1 cellular context compared by ENCODE assay signal in the genomic region with DNA sequence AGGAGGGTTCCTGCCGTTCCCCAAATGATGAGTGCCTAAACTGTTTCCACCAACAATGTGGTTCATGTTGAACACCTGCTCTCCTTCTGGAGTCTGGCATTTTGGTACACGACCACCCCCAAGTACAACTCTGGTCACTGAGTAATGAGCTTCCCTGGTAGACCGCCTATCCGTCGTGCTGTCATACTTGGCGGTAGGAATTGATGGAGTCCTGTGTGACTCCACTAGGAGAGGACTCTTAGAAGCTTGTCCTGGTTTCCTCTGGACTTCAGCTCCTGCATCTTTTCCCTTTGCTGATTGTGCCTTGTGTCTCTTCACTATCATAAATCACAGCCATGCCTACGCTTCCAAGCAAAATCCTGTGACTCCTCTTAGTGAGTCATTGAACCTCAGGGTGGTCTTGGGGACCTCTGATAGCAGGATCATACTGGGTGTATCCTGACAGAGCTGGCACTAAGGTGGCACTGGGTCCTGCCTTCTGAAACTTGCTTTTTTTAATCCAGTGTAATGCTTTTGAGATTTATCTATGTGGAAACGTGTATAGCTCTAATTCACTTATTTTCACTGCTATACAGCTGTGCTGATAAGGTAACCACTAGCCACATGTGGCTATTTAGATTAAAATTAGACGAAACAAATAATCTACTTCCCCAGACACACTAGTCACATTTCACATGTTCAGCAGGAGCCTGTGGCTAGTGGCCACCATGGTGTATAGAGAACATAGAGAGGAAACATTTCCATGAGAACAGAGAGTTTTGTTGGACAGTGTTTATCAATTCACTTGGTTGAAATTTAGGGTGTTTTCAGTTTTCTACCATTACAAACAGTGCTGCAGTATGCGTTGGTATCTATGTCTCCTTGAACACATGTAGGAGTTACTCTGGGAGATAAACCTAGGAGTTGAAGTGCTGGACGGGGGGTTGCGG.
A peak's percentile ranks its signal among the peaks of the same experiment; 100 is the strongest.
TF ChIP-seq lines count a peak whose summit lies in the region.

No MANE protein-coding gene starts in this region.

TF ChIP-seq in K562, 482 proteins besides CTCF, POLR2A, EP300 and RAD21 (continued from another document and continues in another):
- TF ChIP-seq, protein P1, sequence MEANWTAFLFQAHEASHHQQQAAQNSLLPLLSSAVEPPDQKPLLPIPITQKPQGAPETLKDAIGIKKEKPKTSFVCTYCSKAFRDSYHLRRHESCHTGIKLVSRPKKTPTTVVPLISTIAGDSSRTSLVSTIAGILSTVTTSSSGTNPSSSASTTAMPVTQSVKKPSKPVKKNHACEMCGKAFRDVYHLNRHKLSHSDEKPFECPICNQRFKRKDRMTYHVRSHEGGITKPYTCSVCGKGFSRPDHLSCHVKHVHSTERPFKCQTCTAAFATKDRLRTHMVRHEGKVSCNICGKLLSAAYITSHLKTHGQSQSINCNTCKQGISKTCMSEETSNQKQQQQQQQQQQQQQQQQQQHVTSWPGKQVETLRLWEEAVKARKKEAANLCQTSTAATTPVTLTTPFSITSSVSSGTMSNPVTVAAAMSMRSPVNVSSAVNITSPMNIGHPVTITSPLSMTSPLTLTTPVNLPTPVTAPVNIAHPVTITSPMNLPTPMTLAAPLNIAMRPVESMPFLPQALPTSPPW (CRISPR knock-in tag; IDR thresholded peaks at IDR 0.05) = peak; percentile 57
- TF ChIP-seq, protein P2, sequence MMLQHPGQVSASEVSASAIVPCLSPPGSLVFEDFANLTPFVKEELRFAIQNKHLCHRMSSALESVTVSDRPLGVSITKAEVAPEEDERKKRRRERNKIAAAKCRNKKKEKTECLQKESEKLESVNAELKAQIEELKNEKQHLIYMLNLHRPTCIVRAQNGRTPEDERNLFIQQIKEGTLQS (IDR thresholded peaks at IDR 0.05) = peak; percentile 80
- TF ChIP-seq, protein P2 (CRISPR knock-in tag; conservative IDR thresholded peaks at IDR 0.05) = no peak
- no peak for TF ChIP-seq RBM22 (IDR thresholded peaks at IDR 0.05; ENCODE audit: low read depth, low read length, poor library complexity, severe bottlenecking)
- no peak for TF ChIP-seq ZNF174 (CRISPR knock-in tag; IDR thresholded peaks at IDR 0.05)
- no peak for TF ChIP-seq PYGO2 (tag; IDR thresholded peaks at IDR 0.05)
- no peak for TF ChIP-seq TAF9B (IDR thresholded peaks at IDR 0.05; ENCODE audit: partially characterized antibody)
- TF ChIP-seq CCAR2 (IDR thresholded peaks at IDR 0.05; ENCODE audit: low read depth, low read length) = no peak
- no peak for TF ChIP-seq TGIF2 (CRISPR knock-in tag; IDR thresholded peaks at IDR 0.05)
- no peak for TF ChIP-seq ILF3 (IDR thresholded peaks at IDR 0.05; ENCODE audit: borderline replicate concordance)
- no peak for TF ChIP-seq CSDE1 (IDR thresholded peaks at IDR 0.05)
- no peak; the same call in 1 of the 2 replicates for TF ChIP-seq MECOM (CRISPR knock-in tag; IDR thresholded peaks at IDR 0.05)
- no peak for TF ChIP-seq PHB (CRISPR knock-in tag; IDR thresholded peaks at IDR 0.05)
- TF ChIP-seq, protein P3, sequence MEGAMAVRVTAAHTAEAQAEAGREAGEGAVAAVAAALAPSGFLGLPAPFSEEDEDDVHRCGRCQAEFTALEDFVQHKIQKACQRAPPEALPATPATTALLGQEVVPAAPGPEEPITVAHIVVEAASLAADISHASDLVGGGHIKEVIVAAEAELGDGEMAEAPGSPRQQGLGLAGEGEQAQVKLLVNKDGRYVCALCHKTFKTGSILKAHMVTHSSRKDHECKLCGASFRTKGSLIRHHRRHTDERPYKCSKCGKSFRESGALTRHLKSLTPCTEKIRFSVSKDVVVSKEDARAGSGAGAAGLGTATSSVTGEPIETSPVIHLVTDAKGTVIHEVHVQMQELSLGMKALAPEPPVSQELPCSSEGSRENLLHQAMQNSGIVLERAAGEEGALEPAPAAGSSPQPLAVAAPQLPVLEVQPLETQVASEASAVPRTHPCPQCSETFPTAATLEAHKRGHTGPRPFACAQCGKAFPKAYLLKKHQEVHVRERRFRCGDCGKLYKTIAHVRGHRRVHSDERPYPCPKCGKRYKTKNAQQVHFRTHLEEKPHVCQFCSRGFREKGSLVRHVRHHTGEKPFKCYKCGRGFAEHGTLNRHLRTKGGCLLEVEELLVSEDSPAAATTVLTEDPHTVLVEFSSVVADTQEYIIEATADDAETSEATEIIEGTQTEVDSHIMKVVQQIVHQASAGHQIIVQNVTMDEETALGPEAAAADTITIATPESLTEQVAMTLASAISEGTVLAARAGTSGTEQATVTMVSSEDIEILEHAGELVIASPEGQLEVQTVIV (CRISPR knock-in tag; IDR thresholded peaks at IDR 0.05; ENCODE audit: borderline replicate concordance) = no peak
- TF ChIP-seq L3MBTL2 (IDR thresholded peaks at IDR 0.05) = peak; percentile 42; the same call in 1 of the 2 replicates
- TF ChIP-seq, protein P4, sequence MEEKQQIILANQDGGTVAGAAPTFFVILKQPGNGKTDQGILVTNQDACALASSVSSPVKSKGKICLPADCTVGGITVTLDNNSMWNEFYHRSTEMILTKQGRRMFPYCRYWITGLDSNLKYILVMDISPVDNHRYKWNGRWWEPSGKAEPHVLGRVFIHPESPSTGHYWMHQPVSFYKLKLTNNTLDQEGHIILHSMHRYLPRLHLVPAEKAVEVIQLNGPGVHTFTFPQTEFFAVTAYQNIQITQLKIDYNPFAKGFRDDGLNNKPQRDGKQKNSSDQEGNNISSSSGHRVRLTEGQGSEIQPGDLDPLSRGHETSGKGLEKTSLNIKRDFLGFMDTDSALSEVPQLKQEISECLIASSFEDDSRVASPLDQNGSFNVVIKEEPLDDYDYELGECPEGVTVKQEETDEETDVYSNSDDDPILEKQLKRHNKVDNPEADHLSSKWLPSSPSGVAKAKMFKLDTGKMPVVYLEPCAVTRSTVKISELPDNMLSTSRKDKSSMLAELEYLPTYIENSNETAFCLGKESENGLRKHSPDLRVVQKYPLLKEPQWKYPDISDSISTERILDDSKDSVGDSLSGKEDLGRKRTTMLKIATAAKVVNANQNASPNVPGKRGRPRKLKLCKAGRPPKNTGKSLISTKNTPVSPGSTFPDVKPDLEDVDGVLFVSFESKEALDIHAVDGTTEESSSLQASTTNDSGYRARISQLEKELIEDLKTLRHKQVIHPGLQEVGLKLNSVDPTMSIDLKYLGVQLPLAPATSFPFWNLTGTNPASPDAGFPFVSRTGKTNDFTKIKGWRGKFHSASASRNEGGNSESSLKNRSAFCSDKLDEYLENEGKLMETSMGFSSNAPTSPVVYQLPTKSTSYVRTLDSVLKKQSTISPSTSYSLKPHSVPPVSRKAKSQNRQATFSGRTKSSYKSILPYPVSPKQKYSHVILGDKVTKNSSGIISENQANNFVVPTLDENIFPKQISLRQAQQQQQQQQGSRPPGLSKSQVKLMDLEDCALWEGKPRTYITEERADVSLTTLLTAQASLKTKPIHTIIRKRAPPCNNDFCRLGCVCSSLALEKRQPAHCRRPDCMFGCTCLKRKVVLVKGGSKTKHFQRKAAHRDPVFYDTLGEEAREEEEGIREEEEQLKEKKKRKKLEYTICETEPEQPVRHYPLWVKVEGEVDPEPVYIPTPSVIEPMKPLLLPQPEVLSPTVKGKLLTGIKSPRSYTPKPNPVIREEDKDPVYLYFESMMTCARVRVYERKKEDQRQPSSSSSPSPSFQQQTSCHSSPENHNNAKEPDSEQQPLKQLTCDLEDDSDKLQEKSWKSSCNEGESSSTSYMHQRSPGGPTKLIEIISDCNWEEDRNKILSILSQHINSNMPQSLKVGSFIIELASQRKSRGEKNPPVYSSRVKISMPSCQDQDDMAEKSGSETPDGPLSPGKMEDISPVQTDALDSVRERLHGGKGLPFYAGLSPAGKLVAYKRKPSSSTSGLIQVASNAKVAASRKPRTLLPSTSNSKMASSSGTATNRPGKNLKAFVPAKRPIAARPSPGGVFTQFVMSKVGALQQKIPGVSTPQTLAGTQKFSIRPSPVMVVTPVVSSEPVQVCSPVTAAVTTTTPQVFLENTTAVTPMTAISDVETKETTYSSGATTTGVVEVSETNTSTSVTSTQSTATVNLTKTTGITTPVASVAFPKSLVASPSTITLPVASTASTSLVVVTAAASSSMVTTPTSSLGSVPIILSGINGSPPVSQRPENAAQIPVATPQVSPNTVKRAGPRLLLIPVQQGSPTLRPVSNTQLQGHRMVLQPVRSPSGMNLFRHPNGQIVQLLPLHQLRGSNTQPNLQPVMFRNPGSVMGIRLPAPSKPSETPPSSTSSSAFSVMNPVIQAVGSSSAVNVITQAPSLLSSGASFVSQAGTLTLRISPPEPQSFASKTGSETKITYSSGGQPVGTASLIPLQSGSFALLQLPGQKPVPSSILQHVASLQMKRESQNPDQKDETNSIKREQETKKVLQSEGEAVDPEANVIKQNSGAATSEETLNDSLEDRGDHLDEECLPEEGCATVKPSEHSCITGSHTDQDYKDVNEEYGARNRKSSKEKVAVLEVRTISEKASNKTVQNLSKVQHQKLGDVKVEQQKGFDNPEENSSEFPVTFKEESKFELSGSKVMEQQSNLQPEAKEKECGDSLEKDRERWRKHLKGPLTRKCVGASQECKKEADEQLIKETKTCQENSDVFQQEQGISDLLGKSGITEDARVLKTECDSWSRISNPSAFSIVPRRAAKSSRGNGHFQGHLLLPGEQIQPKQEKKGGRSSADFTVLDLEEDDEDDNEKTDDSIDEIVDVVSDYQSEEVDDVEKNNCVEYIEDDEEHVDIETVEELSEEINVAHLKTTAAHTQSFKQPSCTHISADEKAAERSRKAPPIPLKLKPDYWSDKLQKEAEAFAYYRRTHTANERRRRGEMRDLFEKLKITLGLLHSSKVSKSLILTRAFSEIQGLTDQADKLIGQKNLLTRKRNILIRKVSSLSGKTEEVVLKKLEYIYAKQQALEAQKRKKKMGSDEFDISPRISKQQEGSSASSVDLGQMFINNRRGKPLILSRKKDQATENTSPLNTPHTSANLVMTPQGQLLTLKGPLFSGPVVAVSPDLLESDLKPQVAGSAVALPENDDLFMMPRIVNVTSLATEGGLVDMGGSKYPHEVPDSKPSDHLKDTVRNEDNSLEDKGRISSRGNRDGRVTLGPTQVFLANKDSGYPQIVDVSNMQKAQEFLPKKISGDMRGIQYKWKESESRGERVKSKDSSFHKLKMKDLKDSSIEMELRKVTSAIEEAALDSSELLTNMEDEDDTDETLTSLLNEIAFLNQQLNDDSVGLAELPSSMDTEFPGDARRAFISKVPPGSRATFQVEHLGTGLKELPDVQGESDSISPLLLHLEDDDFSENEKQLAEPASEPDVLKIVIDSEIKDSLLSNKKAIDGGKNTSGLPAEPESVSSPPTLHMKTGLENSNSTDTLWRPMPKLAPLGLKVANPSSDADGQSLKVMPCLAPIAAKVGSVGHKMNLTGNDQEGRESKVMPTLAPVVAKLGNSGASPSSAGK (IDR thresholded peaks at IDR 0.05) = no peak
- TF ChIP-seq RBM14 (IDR thresholded peaks at IDR 0.05; ENCODE audit: borderline replicate concordance, insufficient read depth, low read depth, low read length) = no peak
- TF ChIP-seq ZNF778 (CRISPR knock-in tag; IDR thresholded peaks at IDR 0.05) = no peak
- TF ChIP-seq, protein P5, sequence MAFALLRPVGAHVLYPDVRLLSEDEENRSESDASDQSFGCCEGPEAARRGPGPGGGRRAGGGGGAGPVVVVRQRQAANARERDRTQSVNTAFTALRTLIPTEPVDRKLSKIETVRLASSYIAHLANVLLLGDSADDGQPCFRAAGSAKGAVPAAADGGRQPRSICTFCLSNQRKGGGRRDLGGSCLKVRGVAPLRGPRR (CRISPR knock-in tag; IDR thresholded peaks at IDR 0.05) = no peak
- TF ChIP-seq, protein P6, sequence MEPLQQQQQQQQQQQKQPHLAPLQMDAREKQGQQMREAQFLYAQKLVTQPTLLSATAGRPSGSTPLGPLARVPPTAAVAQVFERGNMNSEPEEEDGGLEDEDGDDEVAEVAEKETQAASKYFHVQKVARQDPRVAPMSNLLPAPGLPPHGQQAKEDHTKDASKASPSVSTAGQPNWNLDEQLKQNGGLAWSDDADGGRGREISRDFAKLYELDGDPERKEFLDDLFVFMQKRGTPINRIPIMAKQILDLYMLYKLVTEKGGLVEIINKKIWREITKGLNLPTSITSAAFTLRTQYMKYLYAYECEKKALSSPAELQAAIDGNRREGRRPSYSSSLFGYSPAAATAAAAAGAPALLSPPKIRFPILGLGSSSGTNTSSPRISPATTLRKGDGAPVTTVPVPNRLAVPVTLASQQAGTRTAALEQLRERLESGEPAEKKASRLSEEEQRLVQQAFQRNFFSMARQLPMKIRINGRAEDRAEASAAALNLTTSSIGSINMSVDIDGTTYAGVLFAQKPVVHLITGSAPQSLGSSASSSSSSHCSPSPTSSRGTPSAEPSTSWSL (CRISPR knock-in tag; IDR thresholded peaks at IDR 0.05; ENCODE audit: borderline replicate concordance) = no peak
- TF ChIP-seq, protein P7, sequence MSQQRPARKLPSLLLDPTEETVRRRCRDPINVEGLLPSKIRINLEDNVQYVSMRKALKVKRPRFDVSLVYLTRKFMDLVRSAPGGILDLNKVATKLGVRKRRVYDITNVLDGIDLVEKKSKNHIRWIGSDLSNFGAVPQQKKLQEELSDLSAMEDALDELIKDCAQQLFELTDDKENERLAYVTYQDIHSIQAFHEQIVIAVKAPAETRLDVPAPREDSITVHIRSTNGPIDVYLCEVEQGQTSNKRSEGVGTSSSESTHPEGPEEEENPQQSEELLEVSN (IDR thresholded peaks at IDR 0.05; ENCODE audit: borderline replicate concordance in 1 of 2, extremely low read depth in 1 of 2, insufficient read depth in 1 of 2, insufficient read length in 1 of 2, low read depth in 1 of 2, low read length in 1 of 2, poor library complexity in 1 of 2, severe bottlenecking in 1 of 2) = no peak
- TF ChIP-seq ZNF140 (CRISPR knock-in tag; IDR thresholded peaks at IDR 0.05) = no peak
- no peak for TF ChIP-seq BCL6 (CRISPR knock-in tag; IDR thresholded peaks at IDR 0.05)
- TF ChIP-seq, protein P8, sequence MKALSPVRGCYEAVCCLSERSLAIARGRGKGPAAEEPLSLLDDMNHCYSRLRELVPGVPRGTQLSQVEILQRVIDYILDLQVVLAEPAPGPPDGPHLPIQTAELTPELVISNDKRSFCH (CRISPR knock-in tag; IDR thresholded peaks at IDR 0.05) = no peak
- TF ChIP-seq, protein P8 (tag; IDR thresholded peaks at IDR 0.05) = peak; percentile 78; the same call in 1 of the 2 replicates
- TF ChIP-seq EZH2 (IDR thresholded peaks at IDR 0.05; ENCODE audit: borderline replicate concordance, low read depth, low read length) = no peak
- TF ChIP-seq, protein P9, sequence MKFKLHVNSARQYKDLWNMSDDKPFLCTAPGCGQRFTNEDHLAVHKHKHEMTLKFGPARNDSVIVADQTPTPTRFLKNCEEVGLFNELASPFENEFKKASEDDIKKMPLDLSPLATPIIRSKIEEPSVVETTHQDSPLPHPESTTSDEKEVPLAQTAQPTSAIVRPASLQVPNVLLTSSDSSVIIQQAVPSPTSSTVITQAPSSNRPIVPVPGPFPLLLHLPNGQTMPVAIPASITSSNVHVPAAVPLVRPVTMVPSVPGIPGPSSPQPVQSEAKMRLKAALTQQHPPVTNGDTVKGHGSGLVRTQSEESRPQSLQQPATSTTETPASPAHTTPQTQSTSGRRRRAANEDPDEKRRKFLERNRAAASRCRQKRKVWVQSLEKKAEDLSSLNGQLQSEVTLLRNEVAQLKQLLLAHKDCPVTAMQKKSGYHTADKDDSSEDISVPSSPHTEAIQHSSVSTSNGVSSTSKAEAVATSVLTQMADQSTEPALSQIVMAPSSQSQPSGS (CRISPR knock-in tag; IDR thresholded peaks at IDR 0.05) = no peak
- no peak for TF ChIP-seq ELF1 (tag; IDR thresholded peaks at IDR 0.05)
- no peak for TF ChIP-seq ZSCAN32 (CRISPR knock-in tag; IDR thresholded peaks at IDR 0.05)
- no peak for TF ChIP-seq ZNF232 (CRISPR knock-in tag; IDR thresholded peaks at IDR 0.05)
- TF ChIP-seq ZNF436 (CRISPR knock-in tag; IDR thresholded peaks at IDR 0.05) = no peak
